In genomic region chrX:24661292-24661691, GRCh38 we compare ENCODE assay signal across 28 cellular contexts. TPM values are rescaled to one million over a fixed set of nuclear protein-coding genes. Genes with fewer than 3 reads are reported as not detected.
"Had no signal": no experiment of that assay in that cellular context is flagged by ENCODE, and none has a peak within 500 bp of the region (broad histone marks: within the 10 kb centered on the region; RNA-seq: fewer than 3 reads in every experiment).

No MANE protein-coding gene starts in this region.

- H3K4me3 Mint-ChIP-seq: dendritic cell treated with granulocyte-macrophage colony-stimulating factor and Interleukin-4, amounts not matched to agents 40 ng/mL and 50 ng/mL, for 4 days; effector memory CD8-positive, alpha-beta T cell; endodermal cell; immature natural killer cell; mesothelial cell of epicardium; naive B cell; naive thymus-derived CD8-positive, alpha-beta T cell had no signal

- ATAC-seq: effector memory CD8-positive, alpha-beta T cell; esophagus mucosa; gastrocnemius medialis; heart right ventricle; left cardiac atrium; left lung; left ventricle myocardium superior; lower lobe of right lung; mucosa of descending colon; naive thymus-derived CD8-positive, alpha-beta T cell had no signal

- H3K4me1 Mint-ChIP-seq: immature natural killer cell; naive B cell; naive thymus-derived CD8-positive, alpha-beta T cell had no signal

- H3K27ac Mint-ChIP-seq: dendritic cell treated with granulocyte-macrophage colony-stimulating factor and Interleukin-4, amounts not matched to agents 40 ng/mL and 50 ng/mL, for 4 days; effector memory CD8-positive, alpha-beta T cell; endodermal cell; immature natural killer cell; mesothelial cell of epicardium; naive B cell; naive thymus-derived CD8-positive, alpha-beta T cell had no signal

- H3K4me1 ChIP-seq: colonic mucosa, esophagus squamous epithelium, gastrocnemius medialis, heart right ventricle, left lung, lower lobe of right lung had no signal

- H3K27ac ChIP-seq: colonic mucosa, epithelial cell of prostate, esophagus squamous epithelium, gastrocnemius medialis, heart right ventricle, left lung, lower lobe of right lung had no signal

- DNase-seq: colonic mucosa; cortex of kidney; effector CD8-positive, alpha-beta T cell; effector memory CD8-positive, alpha-beta T cell; endodermal cell; erythroblast; esophagus squamous epithelium; foreskin fibroblast; foreskin melanocyte; gastrocnemius medialis; glutamatergic neuron; head of caudate nucleus; heart right ventricle; hypothalamus; immature natural killer cell; left cardiac atrium; left lung; left ventricle myocardium superior; lower lobe of right lung; mesenchymal stem cell; mucosa of descending colon; naive B cell; naive thymus-derived CD8-positive, alpha-beta T cell had no signal

- H3K9me3 Mint-ChIP-seq: dendritic cell treated with granulocyte-macrophage colony-stimulating factor and Interleukin-4, amounts not matched to agents 40 ng/mL and 50 ng/mL, for 4 days; effector memory CD8-positive, alpha-beta T cell; endodermal cell; immature natural killer cell; mesothelial cell of epicardium; naive B cell had no signal

- H3K36me3 ChIP-seq: colonic mucosa, esophagus squamous epithelium, gastrocnemius medialis, heart right ventricle, left lung, lower lobe of right lung had no signal

- H3K27me3 ChIP-seq: colonic mucosa, left lung had no signal

- H3K36me3 Mint-ChIP-seq: immature natural killer cell; mesothelial cell of epicardium; naive B cell; naive thymus-derived CD8-positive, alpha-beta T cell had no signal

- H3K9me3 ChIP-seq: colonic mucosa, esophagus squamous epithelium, gastrocnemius medialis, heart right ventricle, left lung, lower lobe of right lung, mucosa of descending colon had no signal

- H3K4me3 ChIP-seq: colonic mucosa, esophagus squamous epithelium, gastrocnemius medialis, heart right ventricle, left lung, lower lobe of right lung, mucosa of descending colon had no signal

RNA-seq across cellular contexts. Expression of gene PCYT1B, which starts 14.1 kb away (rescaled TPM):
- total RNA-seq: glomerular endothelial cell; naive thymus-derived CD8-positive, alpha-beta T cell had no signal
